Comparison of ENCODE assay signal across 19 cellular contexts in the genomic region with DNA sequence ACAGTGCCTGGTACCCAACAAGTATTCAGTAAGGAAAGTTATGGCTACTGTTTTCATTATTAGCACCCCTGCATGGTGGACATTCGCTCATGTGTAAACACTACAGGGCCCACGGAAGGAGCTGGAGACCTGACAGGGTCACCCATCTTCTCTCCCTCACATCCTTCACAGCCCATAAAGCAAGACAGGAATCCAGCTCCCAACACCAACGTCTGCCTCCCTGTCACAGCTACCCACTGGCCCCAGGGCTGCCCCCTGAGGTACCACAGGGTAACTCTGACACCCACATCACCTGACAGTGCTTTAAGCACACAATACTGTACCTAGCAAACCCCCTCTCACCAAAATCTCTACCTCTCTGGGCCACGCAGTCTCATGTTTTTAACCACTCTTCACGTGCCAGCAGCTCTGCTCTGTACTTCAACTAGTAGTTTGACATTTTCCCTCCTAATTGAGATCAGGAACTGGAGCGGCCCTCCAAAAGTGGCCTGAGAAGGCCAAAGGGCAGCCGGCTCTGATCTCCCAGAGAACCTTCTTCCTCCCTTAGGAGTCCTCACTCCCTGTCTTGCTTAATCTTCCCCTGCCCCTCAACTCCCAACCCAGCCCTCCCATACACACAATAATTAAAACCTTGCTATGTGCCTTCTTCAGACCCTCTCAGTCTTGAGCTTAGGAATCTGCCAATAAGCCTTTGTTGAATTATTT.
A peak's percentile ranks its signal among the peaks of the same experiment; 100 is the strongest.
DNase-seq lines count a peak whose midpoint lies in the region; ATAC-seq, FAIRE-seq and TF ChIP-seq lines count a peak whose summit lies in the region.
"Had no signal": no experiment of that assay in that cellular context is flagged by ENCODE, and none has a peak within 500 bp of the region (broad histone marks: within the 10 kb centered on the region; RNA-seq: fewer than 3 reads in every experiment).

No MANE protein-coding gene starts in this region.

- H3K9ac ChIP-seq in mammary epithelial cell (ENCODE audit: insufficient read depth, low read length) = no peak overlapping the region
- H3K9ac ChIP-seq in subcutaneous abdominal adipose tissue (ENCODE audit: low read length in 5 of 5) = peak overlapping the region in 2 of 5 donors; percentile 16 to 24

- no peak overlapping the region for H3K4me2 ChIP-seq in mammary epithelial cell (ENCODE audit: insufficient read depth, low read depth, low read length)
- H3K4me2 ChIP-seq: PC-9 had no signal

- in situ Hi-C loops in mammary epithelial cell (cut with MboI; ENCODE audit: low sequenced_read_pairs in 2 of 2) = no loop called here

- H3K9me3 ChIP-seq in breast epithelium (no peaks in the 10 kb centered on the region), mammary epithelial cell (replicated peaks; ENCODE audit: insufficient read depth, low read length) (no peaks in the 10 kb centered on the region), subcutaneous abdominal adipose tissue (ENCODE audit: control insufficient read depth in 5 of 5, low read length in 5 of 5) (no peaks in the 10 kb centered on the region)
- H3K9me3 ChIP-seq: MG63 had no signal

- H3K27ac ChIP-seq in breast epithelium (peak overlapping the region; percentile 34 to 55), mammary epithelial cell (ENCODE audit: insufficient read depth, low read depth, low read length) (no peak overlapping the region), subcutaneous abdominal adipose tissue (ENCODE audit: low read depth, low read length) (peak overlapping the region; percentile 24)
- H3K27ac ChIP-seq: PC-9 had no signal

- no peak overlapping the region for H2AFZ ChIP-seq in mammary epithelial cell (ENCODE audit: low read depth, low read length)
- H2AFZ ChIP-seq: PC-9 had no signal

- peaks cover 3 to 35% of the 10 kb centered on the region in 2 donors for H3K4me1 ChIP-seq in breast epithelium
- peaks cover 5% of the 10 kb centered on the region for H3K4me1 ChIP-seq in mammary epithelial cell (ENCODE audit: insufficient read depth, low read length)
- H3K4me1 ChIP-seq in subcutaneous abdominal adipose tissue (ENCODE audit: control insufficient read depth in 5 of 5, insufficient read depth in 5 of 5, low read length in 5 of 5) = peaks cover 5 to 54% (median 46%) of the 10 kb centered on the region in 5 donors

- peak overlapping the region; percentile 70 for H3K4me3 Mint-ChIP-seq in activated T-helper 17 cell treated with anti-CD3 and anti-CD28 coated beads, Interleukin-2, amount 50 U/mL, for 72 hours
- no peak overlapping the region for H3K4me3 Mint-ChIP-seq in memory B cell
- H3K4me3 Mint-ChIP-seq: WTC11 had no signal

- intact Hi-C loops in breast epithelium (cut with DNase I; ENCODE audit: low total_unique reads) = no loop called here
- intact Hi-C loops in mammary epithelial cell (cut with micrococcal nuclease) = no loop called here

- TF ChIP-seq CTCF in breast epithelium (IDR thresholded peaks at IDR 0.05) = no peak
- TF ChIP-seq CTCF in mammary epithelial cell (conservative IDR thresholded peaks at IDR 0.05 in 1 of 2, IDR thresholded peaks at IDR 0.05 in 1 of 2; ENCODE audit: extremely low read depth in 1 of 2, insufficient read depth in 1 of 2, low read depth in 1 of 2, low read length in 2 of 2) = no peak

- H3K27me3 ChIP-seq in breast epithelium (no peaks in the 10 kb centered on the region), mammary epithelial cell (ENCODE audit: insufficient read depth, low read length) (no peaks in the 10 kb centered on the region), subcutaneous abdominal adipose tissue (ENCODE audit: control insufficient read depth in 5 of 5, insufficient read depth in 4 of 5, low read length in 5 of 5) (no peaks in the 10 kb centered on the region)
- H3K27me3 ChIP-seq: MG63 had no signal

- CTCF ChIA-PET in mammary epithelial cell (lab: Charles Lee; ENCODE audit: low non-redundant PET) = interaction anchor here (0.5 kb wide), 1 partner anchor 313 kb away, joined by 16 read pairs; no protein-coding TSS in a partner anchor

- TF ChIP-seq POLR2A in breast epithelium (IDR thresholded peaks at IDR 0.05) (no peak), H54 (IDR thresholded peaks at IDR 0.05; ENCODE audit: low read depth, low read length) (no peak)

- no TSS peak for BruUV-seq in mammary epithelial cell (replicated peaks; lab: Mats Ljungman, UMichigan)

- H3K4me3 ChIP-seq in breast epithelium (no peak overlapping the region), mammary epithelial cell (replicated peaks in 1 of 3; ENCODE audit: insufficient read depth in 1 of 3, low read depth in 2 of 3, low read length in 3 of 3) (no peak overlapping the region), subcutaneous abdominal adipose tissue (ENCODE audit: low read depth in 1 of 5, low read length in 5 of 5) (no peak overlapping the region)
- H3K4me3 ChIP-seq: MG63, PC-9 had no signal

- H3K9me3 Mint-ChIP-seq in activated T-helper 17 cell treated with anti-CD3 and anti-CD28 coated beads, Interleukin-2, amount 50 U/mL, for 72 hours = no peaks in the 10 kb centered on the region
- H3K9me3 Mint-ChIP-seq in memory B cell = no peaks in the 10 kb centered on the region
- H3K9me3 Mint-ChIP-seq: WTC11 had no signal

- no peaks in the 10 kb centered on the region for H3K27me3 Mint-ChIP-seq in activated T-helper 17 cell treated with anti-CD3 and anti-CD28 coated beads, Interleukin-2, amount 50 U/mL, for 72 hours
- no peaks in the 10 kb centered on the region for H3K27me3 Mint-ChIP-seq in memory B cell

- dilution Hi-C loops in mammary epithelial cell (cut with HindIII; ENCODE audit: low sequenced_read_pairs) = no loop called here

- H3K4me1 Mint-ChIP-seq in activated T-helper 17 cell treated with anti-CD3 and anti-CD28 coated beads, Interleukin-2, amount 50 U/mL, for 72 hours = peaks cover 77% of the 10 kb centered on the region
- H3K4me1 Mint-ChIP-seq in memory B cell = peaks cover 57% of the 10 kb centered on the region
- H3K4me1 Mint-ChIP-seq: WTC11 had no signal

- H3K36me3 ChIP-seq in breast epithelium (no peaks in the 10 kb centered on the region), mammary epithelial cell (ENCODE audit: insufficient read depth, low read length) (no peaks in the 10 kb centered on the region), subcutaneous abdominal adipose tissue (ENCODE audit: control insufficient read depth in 5 of 5, insufficient read depth in 5 of 5, low read length in 5 of 5) (peaks cover 0 to 6% (median 0%) of the 10 kb centered on the region in 5 donors)

- WGBS in mammary epithelial cell (ENCODE audit: low coverage, missing lambda C conversion rate) = 98% methylated on average over 7 of the region's 7 CpGs

- H3K36me3 Mint-ChIP-seq in activated T-helper 17 cell treated with anti-CD3 and anti-CD28 coated beads, Interleukin-2, amount 50 U/mL, for 72 hours (ENCODE audit: low read depth) = peaks cover 56% of the 10 kb centered on the region
- peaks cover 11% of the 10 kb centered on the region for H3K36me3 Mint-ChIP-seq in memory B cell
- H3K36me3 Mint-ChIP-seq: WTC11 had no signal

- no peak for FAIRE-seq in H54 (lab: Jason Lieb, UNC)
- FAIRE-seq: GM18507 had no signal

- H4K20me1 ChIP-seq in mammary epithelial cell (ENCODE audit: insufficient read depth, low read length) = no peaks in the 10 kb centered on the region

- no peak for DNase-seq in breast epithelium (ENCODE audit: low spot score in 2 of 2)
- DNase-seq in mammary epithelial cell = no peak
- DNase-seq in memory B cell (ENCODE audit: low spot score in 2 of 2) = no peak
- DNase-seq in H54 (ENCODE audit: insufficient read length, low spot score) = no peak
- DNase-seq: cortex of kidney; hypothalamus; MG63; NCI-H2029 treated with DMSO at 0.1 percent for 48 hours; NCI-H524 treated with DMSO at 0.1 percent for 48 hours; PC-9; stimulated activated CD4-positive, alpha-beta T cell treated with anti-CD3 and anti-CD28 coated beads, Interleukin-1b, Interleukin-23, amount 100 ng/mL, for 48 hours had no signal

- ATAC-seq in activated T-helper 17 cell treated with anti-CD3 and anti-CD28 coated beads, Interleukin-2, amount 50 U/mL, for 72 hours (replicated peaks) = no peak
- ATAC-seq in memory B cell (ENCODE audit: low read depth) (no peak), HG03432 (IDR thresholded peaks at IDR 0.05; ENCODE audit: unreplicated experiment) (no peak), GM21737 (IDR thresholded peaks at IDR 0.05; ENCODE audit: unreplicated experiment) (no peak)
- ATAC-seq: left lobe of liver, SK-N-SH treated with all-trans-retinoic acid at 6 μM for 48 hours, WTC11 had no signal

- peak overlapping the region; percentile 89 for H3K27ac Mint-ChIP-seq in activated T-helper 17 cell treated with anti-CD3 and anti-CD28 coated beads, Interleukin-2, amount 50 U/mL, for 72 hours
- peak overlapping the region; percentile 79 for H3K27ac Mint-ChIP-seq in memory B cell
- H3K27ac Mint-ChIP-seq: WTC11 had no signal

- peaks cover 95% of the 10 kb centered on the region for H3K79me2 ChIP-seq in mammary epithelial cell (ENCODE audit: insufficient read depth, low read length)
